In genomic region chr11:95487938-95488337, GRCh38 we compare ENCODE assay signal across 22 cellular contexts.
"Had no signal": no experiment of that assay in that cellular context is flagged by ENCODE, and none has a peak within 500 bp of the region (broad histone marks: within the 10 kb centered on the region; RNA-seq: fewer than 3 reads in every experiment).

No MANE protein-coding gene starts in this region.

- H3K4me3 ChIP-seq: ascending aorta, body of pancreas, SJSA1 had no signal

- H3K27me3 ChIP-seq: ascending aorta, body of pancreas, SJSA1 had no signal

- H3K27ac Mint-ChIP-seq: activated CD4-positive, alpha-beta memory T cell treated with anti-CD3 and anti-CD28 coated beads for 36 hours; activated CD4-positive, alpha-beta T cell treated with anti-CD3 and anti-CD28 coated beads, Interleukin-2, amount 10 ng/mL, durations not matched to agents 7 days and 5 days; activated naive CD4-positive, alpha-beta T cell treated with anti-CD3 and anti-CD28 coated beads, Interleukin-2, amount 50 U/mL, for 72 hours; activated naive CD8-positive, alpha-beta T cell treated with anti-CD3 and anti-CD28 coated beads, Interleukin-2, amount 50 U/mL, for 24 hours had no signal

- H3K4me3 Mint-ChIP-seq: activated CD4-positive, alpha-beta memory T cell treated with anti-CD3 and anti-CD28 coated beads for 36 hours; activated CD4-positive, alpha-beta T cell treated with anti-CD3 and anti-CD28 coated beads, Interleukin-2, amount 10 ng/mL, durations not matched to agents 7 days and 5 days; activated naive CD8-positive, alpha-beta T cell treated with anti-CD3 and anti-CD28 coated beads, Interleukin-2, amount 50 U/mL, for 24 hours; activated T-cell treated with anti-CD3 and anti-CD28 coated beads, Interleukin-2, amount 50 U/mL, for 4 hours had no signal

- H3K9me3 ChIP-seq: ascending aorta, SJSA1 had no signal

- H3K9me3 Mint-ChIP-seq: activated CD4-positive, alpha-beta T cell treated with anti-CD3 and anti-CD28 coated beads, Interleukin-2, amount 10 ng/mL, durations not matched to agents 7 days and 5 days had no signal

- H3K27me3 Mint-ChIP-seq: activated CD4-positive, alpha-beta memory T cell treated with anti-CD3 and anti-CD28 coated beads for 36 hours had no signal

- ATAC-seq: body of pancreas, PC-3, SK-N-SH treated with all-trans-retinoic acid at 6 μM for 48 hours had no signal

- H3K4me1 ChIP-seq: ascending aorta, body of pancreas had no signal

- H3K4me1 Mint-ChIP-seq: activated CD4-positive, alpha-beta T cell treated with anti-CD3 and anti-CD28 coated beads, Interleukin-2, amount 10 ng/mL, durations not matched to agents 7 days and 5 days had no signal

- H3K36me3 Mint-ChIP-seq: activated naive CD4-positive, alpha-beta T cell treated with anti-CD3 and anti-CD28 coated beads, Interleukin-2, amount 50 U/mL, for 72 hours had no signal

- H3K27ac ChIP-seq: ascending aorta, body of pancreas, SJSA1 had no signal

- DNase-seq: activated CD4-positive, alpha-beta T cell treated with anti-CD3 and anti-CD28 coated beads for 1 hour; activated CD4-positive, alpha-beta T cell treated with anti-CD3 and anti-CD28 coated beads, Interleukin-2, amount 10 ng/mL, durations not matched to agents 7 days and 5 days; activated CD8-positive, alpha-beta memory T cell treated with anti-CD3 and anti-CD28 coated beads for 24 hours; activated effector memory CD4-positive, alpha-beta T cell treated with anti-CD3 and anti-CD28 coated beads, Interleukin-2, amount 50 U/mL, for 16 hours; activated naive CD8-positive, alpha-beta T cell treated with anti-CD3 and anti-CD28 coated beads, Interleukin-2, amount 50 U/mL, for 24 hours; activated T-cell treated with anti-CD3 and anti-CD28 coated beads, Interleukin-2, amount 50 U/mL, for 4 hours; amniotic stem cell; body of pancreas; KG1; NCI-H1092; NCI-H1436; NCI-H187; NCI-H2081; NCI-H446; PC-3; SHP77; SW 1271 had no signal

- H3K36me3 ChIP-seq: ascending aorta, SJSA1 had no signal
